In the genomic region with DNA sequence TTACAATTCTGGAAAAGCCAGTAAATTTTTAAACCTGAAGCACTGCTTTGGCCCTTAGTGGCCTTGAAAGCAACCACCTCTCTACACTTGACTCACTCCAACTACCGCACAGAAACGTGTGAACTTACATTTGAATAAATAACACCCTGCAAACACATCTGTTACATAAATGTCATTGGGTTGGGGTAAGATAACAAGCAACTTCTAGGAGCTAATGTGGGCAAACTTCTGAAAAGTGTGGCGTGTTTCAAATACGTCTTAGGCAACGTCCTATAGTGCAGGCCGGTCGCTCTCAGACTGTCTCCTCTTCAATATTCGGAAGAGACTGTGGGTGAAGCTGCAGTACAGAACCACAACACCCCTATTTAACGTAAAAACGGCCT, we compare ENCODE assay signal across 8 cellular contexts. TPM values are rescaled to one million over a fixed set of nuclear protein-coding genes. Genes with fewer than 3 reads are reported as not detected.
DNase-seq lines count a peak whose midpoint lies in the region; ATAC-seq and TF ChIP-seq lines count a peak whose summit lies in the region.

No MANE protein-coding gene starts in this region.

- H3K4me3 ChIP-seq in epithelial cell of esophagus (ENCODE audit: low read length): peak overlapping the region; percentile 71

- peak overlapping the region; percentile 91 to 97 (median 95) for H3K27ac Mint-ChIP-seq in naive B cell

- peaks cover 0 to 4% (median 2%) of the 10 kb centered on the region in 7 donors for H3K9me3 Mint-ChIP-seq in naive B cell

- H3K4me1 Mint-ChIP-seq in naive B cell: peaks cover 24 to 30% (median 26%) of the 10 kb centered on the region in 3 donors

- in situ Hi-C loops in GM13976 (cut with MboI; ENCODE audit: low sequenced_read_pairs, unreplicated experiment): no loop called here

- H3K27me3 Mint-ChIP-seq in naive B cell: peaks cover 9 to 30% (median 23%) of the 10 kb centered on the region in 3 donors

- H3K36me3 Mint-ChIP-seq in naive B cell: peaks cover 14% of the 10 kb centered on the region in 2 donors

- DNase-seq in A172 (ENCODE audit: low spot score) (peak; percentile 18), GM13976 (ENCODE audit: low spot score) (peak; percentile 23), RPMI7951 (ENCODE audit: low read depth) (peak; percentile 6), epithelial cell of esophagus (ENCODE audit: low read depth) (peak; percentile 19), naive B cell (no peak), GDM1 (lab: John Stamatoyannopoulos, UW) (no peak), NK-92 (lab: John Stamatoyannopoulos, UW; ENCODE audit: unreplicated experiment) (no peak)

- peak overlapping the region; percentile 91 to 99 (median 96) for H3K4me3 Mint-ChIP-seq in naive B cell

- peak; percentile 31 for ATAC-seq in HG02870 (IDR thresholded peaks at IDR 0.05; ENCODE audit: unreplicated experiment)
- ATAC-seq in naive B cell (ENCODE audit: low read depth in 2 of 2): peak; percentile 23 to 33

- TF ChIP-seq CTCF in GM13976 (IDR thresholded peaks at IDR 0.05; ENCODE audit: borderline replicate concordance, control extremely low read depth, extremely low read depth, insufficient read depth, missing control alignments) (no peak), epithelial cell of esophagus (IDR thresholded peaks at IDR 0.05; ENCODE audit: insufficient read depth, low read depth, low read length, missing control alignments) (no peak)

RNA-seq across cellular contexts. Expression of a gene that starts 0.5 kb away (rescaled TPM):
- 28.3 and 30.4 TPM in 2 replicates for total RNA-seq in A172 (2014; rRNA removed; shearing (Covaris generic))
- 33.3 and 37.1 TPM in 2 replicates for total RNA-seq in RPMI7951 (2014; rRNA removed; shearing (Covaris generic))
- 10 to 100 TPM; 13.6 to 29.7 (median 20.0) TPM for polyA plus RNA-seq in naive B cell (ENCODE audit: low read depth in 6 of 6)

Comparison
In these comparisons a context has a peak if more than half of its experiments do, and no peak if none do; other contexts are left out.
1. DNase-seq: peak in A172 (single experiment), GM13976 (single experiment), RPMI7951 (single experiment) and epithelial cell of esophagus (single experiment); none in naive B cell (single experiment), GDM1 (single experiment) and NK-92 (single experiment).